1 cellular context compared by ENCODE assay signal in genomic region chr1:19325958-19326747, GRCh38.
TF ChIP-seq lines count a peak whose summit lies in the region.

No MANE protein-coding gene starts in this region.

TF ChIP-seq in HEK293, 187 proteins besides CTCF, POLR2A, EP300 and RAD21 (continued from another document):
- no peak for TF ChIP-seq ZNF280D (tag by site-specific recombination; IDR thresholded peaks at IDR 0.05)
- no peak for TF ChIP-seq ZSCAN16 (tag by site-specific recombination; IDR thresholded peaks at IDR 0.05)
- no peak for TF ChIP-seq ZBTB1 (tag by site-specific recombination; IDR thresholded peaks at IDR 0.05)
- TF ChIP-seq ZBTB7A (tag by site-specific recombination; IDR thresholded peaks at IDR 0.05; ENCODE audit: low read depth): no peak
- TF ChIP-seq ZNF768 (tag by site-specific recombination; IDR thresholded peaks at IDR 0.05): peak; percentile 94
- TF ChIP-seq REPIN1 (tag by site-specific recombination; IDR thresholded peaks at IDR 0.05; ENCODE audit: low read depth): no peak
- TF ChIP-seq EGR2 (tag by site-specific recombination; IDR thresholded peaks at IDR 0.05; ENCODE audit: low read depth): peak; percentile 13; the same call in 1 of the 2 replicates
- no peak for TF ChIP-seq ZNF366 (tag by site-specific recombination; conservative IDR thresholded peaks at IDR 0.05)
- TF ChIP-seq GLI4 (tag by site-specific recombination; IDR thresholded peaks at IDR 0.05): no peak
